ENCODE assay signal across 17 cellular contexts in the genomic region with DNA sequence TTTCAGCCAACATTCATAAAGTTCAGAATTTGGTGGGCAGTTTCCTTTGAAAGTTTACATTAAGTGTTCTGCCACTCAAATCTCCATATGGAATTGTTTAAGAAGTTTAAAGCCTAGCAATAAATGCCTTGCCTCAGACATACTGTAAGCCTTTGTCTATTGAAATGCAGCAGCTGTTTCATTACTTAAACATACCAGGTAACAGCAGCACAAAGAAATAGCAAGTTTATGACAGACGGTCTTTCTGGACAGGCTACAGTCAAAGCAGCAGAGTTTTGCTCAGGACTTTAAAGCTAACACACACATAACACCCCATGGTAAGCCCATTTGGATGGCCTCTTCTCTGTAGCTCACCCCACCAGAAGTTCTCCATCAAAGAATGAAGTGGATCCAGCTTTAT. TPM values are rescaled to one million over a fixed set of nuclear protein-coding genes. Genes with fewer than 3 reads are reported as not detected.
A peak's percentile ranks its signal among the peaks of the same experiment; 100 is the strongest.
DNase-seq lines count a peak whose midpoint lies in the region; ATAC-seq and TF ChIP-seq lines count a peak whose summit lies in the region.
"Had no signal": no experiment of that assay in that cellular context is flagged by ENCODE, and none has a peak within 500 bp of the region (broad histone marks: within the 10 kb centered on the region; RNA-seq: fewer than 3 reads in every experiment).

No MANE protein-coding gene starts in this region.

- POLR2A ChIA-PET in activated CD4-positive, alpha-beta memory T cell treated with anti-CD3 and anti-CD28 coated beads for 36 hours (lab: Charles Lee) = no interaction called here

- H3K27me3 Mint-ChIP-seq in activated T-cell treated with anti-CD3 and anti-CD28 coated beads, Interleukin-2, amount 50 U/mL, for 72 hours (ENCODE audit: low read depth) = no peaks in the 10 kb centered on the region
- H3K27me3 Mint-ChIP-seq in activated T-cell treated with anti-CD3 and anti-CD28 coated beads, Interleukin-2, amount 50 U/mL, for 24 hours = no peaks in the 10 kb centered on the region
- H3K27me3 Mint-ChIP-seq in activated CD4-positive, alpha-beta memory T cell treated with anti-CD3 and anti-CD28 coated beads for 36 hours = no peaks in the 10 kb centered on the region
- no peaks in the 10 kb centered on the region for H3K27me3 Mint-ChIP-seq in H9 (ENCODE audit: low read depth)

- H4K20me1 ChIP-seq in H9 (ENCODE audit: control insufficient read depth, insufficient read depth, insufficient read length) = no peaks in the 10 kb centered on the region

- H3K79me1 ChIP-seq in mesenchymal stem cell (replicated peaks; ENCODE audit: low read length, poor library complexity, severe bottlenecking) (peaks cover 2% of the 10 kb centered on the region), H9 (ENCODE audit: insufficient read depth, low read depth, low read length, poor library complexity, severe bottlenecking) (no peaks in the 10 kb centered on the region)

- H3K56ac ChIP-seq in H9 (ENCODE audit: insufficient read length, low read depth, low read length) = no peak overlapping the region

- H3K4me2 ChIP-seq in mesenchymal stem cell (ENCODE audit: low read length, poor library complexity, severe bottlenecking) (no peak overlapping the region), H9 (ENCODE audit: insufficient read depth, insufficient read length, low read length) (no peak overlapping the region)

- H3K4me3 Mint-ChIP-seq in activated T-cell treated with anti-CD3 and anti-CD28 coated beads, Interleukin-2, amount 50 U/mL, for 72 hours = peak overlapping the region in 1 of 2 donors; percentile 29
- H3K4me3 Mint-ChIP-seq in activated T-cell treated with anti-CD3 and anti-CD28 coated beads, Interleukin-2, amount 50 U/mL, for 24 hours = no peak overlapping the region
- H3K4me3 Mint-ChIP-seq in activated CD4-positive, alpha-beta memory T cell treated with anti-CD3 and anti-CD28 coated beads for 36 hours = no peak overlapping the region
- H3K4me3 Mint-ChIP-seq in H9 = no peak overlapping the region

- no peak for TF ChIP-seq POLR2A in transverse colon (IDR thresholded peaks at IDR 0.05)

- no peak overlapping the region for H2AFZ ChIP-seq in mesenchymal stem cell (ENCODE audit: low read depth, low read length)
- no peak overlapping the region for H2AFZ ChIP-seq in H9 (ENCODE audit: low read length)

- H3K9ac ChIP-seq in mesenchymal stem cell (ENCODE audit: low read length) = no peak overlapping the region
- H3K9ac ChIP-seq in H9 (ENCODE audit: extremely low read depth, insufficient read length, low read length) = no peak overlapping the region

- H4K8ac ChIP-seq in mesenchymal stem cell (ENCODE audit: low read length) = peak overlapping the region; percentile 24
- H4K8ac ChIP-seq in H9 (replicated peaks; ENCODE audit: insufficient read length, low read depth, low read length) = no peak overlapping the region

- H3T11ph ChIP-seq in H9 (ENCODE audit: low read length) = no peak overlapping the region

- CTCF ChIA-PET in activated CD4-positive, alpha-beta memory T cell treated with anti-CD3 and anti-CD28 coated beads for 36 hours (lab: Charles Lee) = no interaction called here

- peak overlapping the region; percentile 54 to 92 for H2BK12ac ChIP-seq in mesenchymal stem cell (ENCODE audit: low read length in 2 of 2)
- H2BK12ac ChIP-seq in H9 (ENCODE audit: insufficient read length, low read depth, low read length) = no peak overlapping the region

- no peak overlapping the region for H2BK120ac ChIP-seq in mesenchymal stem cell (ENCODE audit: low read depth, low read length)
- H2BK120ac ChIP-seq in H9 (ENCODE audit: low read depth, low read length, poor library complexity, severe bottlenecking) = no peak overlapping the region

- H2AK5ac ChIP-seq in mesenchymal stem cell (ENCODE audit: low read length, severe bottlenecking) (peak overlapping the region; percentile 83), H9 (ENCODE audit: insufficient read length, low read length) (no peak overlapping the region)

- no peak overlapping the region for H4K5ac ChIP-seq in H9 (ENCODE audit: insufficient read length, low read depth, low read length)

- H3K9me3 Mint-ChIP-seq in activated T-cell treated with anti-CD3 and anti-CD28 coated beads, Interleukin-2, amount 50 U/mL, for 72 hours = no peaks in the 10 kb centered on the region
- no peaks in the 10 kb centered on the region for H3K9me3 Mint-ChIP-seq in activated T-cell treated with anti-CD3 and anti-CD28 coated beads, Interleukin-2, amount 50 U/mL, for 24 hours
- H3K9me3 Mint-ChIP-seq in activated CD4-positive, alpha-beta memory T cell treated with anti-CD3 and anti-CD28 coated beads for 36 hours = no peaks in the 10 kb centered on the region
- H3K9me3 Mint-ChIP-seq in H9 = no peaks in the 10 kb centered on the region

- ATAC-seq in activated T-cell treated with anti-CD3 and anti-CD28 coated beads, Interleukin-2, amount 50 U/mL, for 72 hours (replicated peaks in 1 of 2) = no peak

- no peak overlapping the region for H3K23ac ChIP-seq in mesenchymal stem cell (ENCODE audit: low read length in 2 of 2)
- H3K23ac ChIP-seq in H9 (ENCODE audit: insufficient read length, low read depth, low read length) = no peak overlapping the region

- H2BK15ac ChIP-seq in mesenchymal stem cell (ENCODE audit: low read depth, poor library complexity, severe bottlenecking) (no peak overlapping the region), H9 (ENCODE audit: low read depth, low read length) (no peak overlapping the region)

- H3K4me1 Mint-ChIP-seq in activated T-cell treated with anti-CD3 and anti-CD28 coated beads, Interleukin-2, amount 50 U/mL, for 72 hours (ENCODE audit: low read depth) = peaks cover 16% of the 10 kb centered on the region
- peaks cover 36% of the 10 kb centered on the region for H3K4me1 Mint-ChIP-seq in activated T-cell treated with anti-CD3 and anti-CD28 coated beads, Interleukin-2, amount 50 U/mL, for 24 hours (ENCODE audit: low read depth)
- H3K4me1 Mint-ChIP-seq in activated CD4-positive, alpha-beta memory T cell treated with anti-CD3 and anti-CD28 coated beads for 36 hours (ENCODE audit: low read depth) = peaks cover 27% of the 10 kb centered on the region
- H3K4me1 Mint-ChIP-seq in H9 = peaks cover 34 to 41% of the 10 kb centered on the region in 2 experiments

- TF ChIP-seq CTCF in transverse colon (IDR thresholded peaks at IDR 0.05) (no peak), H9 (conservative IDR thresholded peaks at IDR 0.05) (no peak)

- no peak for TF ChIP-seq EP300 in transverse colon (IDR thresholded peaks at IDR 0.05; ENCODE audit: low read depth)

- H3K4me3 ChIP-seq in mesenchymal stem cell (ENCODE audit: insufficient read depth in 1 of 2, low read depth in 1 of 2, low read length in 2 of 2) = no peak overlapping the region
- H3K4me3 ChIP-seq in transverse colon = no peak overlapping the region
- H3K4me3 ChIP-seq: colonic mucosa, suprapubic skin had no signal

- peak overlapping the region; percentile 53 for H3K27ac ChIP-seq in mesenchymal stem cell (ENCODE audit: low read length, poor library complexity, severe bottlenecking)
- H3K27ac ChIP-seq in transverse colon = peak overlapping the region; percentile 4 to 55 (median 28)
- no peak overlapping the region for H3K27ac ChIP-seq in H9 (ENCODE audit: insufficient read length, low read depth, low read length)
- H3K27ac ChIP-seq: colonic mucosa, suprapubic skin had no signal

- in situ Hi-C loops in transverse colon (cut with MboI; ENCODE audit: low pct_ligation_motif_present in 1 of 4, low pct_unique_long_range_greater_than_20kb in 1 of 4, low sequenced_read_pairs in 3 of 4) = loop anchor here in 1 of 4 donors (25.0 kb wide), 1 partner anchor 195 kb away; no protein-coding TSS in a partner anchor

- intact Hi-C loops in activated CD4-positive, alpha-beta memory T cell treated with anti-CD3 and anti-CD28 coated beads for 36 hours (cut with micrococcal nuclease) = loop anchor here (1.0 kb wide), 2 partner anchors 12 to 24 kb away; no protein-coding TSS in a partner anchor
- intact Hi-C loops in transverse colon (cut with DNase I; ENCODE audit: low total_unique reads) = no loop called here

- H3K36me3 ChIP-seq in mesenchymal stem cell (ENCODE audit: control insufficient read depth in 1 of 2, insufficient read depth in 2 of 2, low read depth in 1 of 2, low read length in 2 of 2) (no peaks in the 10 kb centered on the region), transverse colon (no peaks in the 10 kb centered on the region)
- H3K36me3 ChIP-seq: colonic mucosa, suprapubic skin had no signal

- H3K14ac ChIP-seq in mesenchymal stem cell (ENCODE audit: low read length in 2 of 2) = no peak overlapping the region
- no peak overlapping the region for H3K14ac ChIP-seq in H9 (ENCODE audit: insufficient read depth, low read length)

- H4K91ac ChIP-seq in mesenchymal stem cell (ENCODE audit: low read length) (no peak overlapping the region), H9 (ENCODE audit: insufficient read length, low read depth, low read length) (no peak overlapping the region)

- peak overlapping the region in 1 of 2 experiments; percentile 82 for H3K4ac ChIP-seq in mesenchymal stem cell (ENCODE audit: low read depth in 1 of 2, low read length in 2 of 2)
- no peak overlapping the region for H3K4ac ChIP-seq in H9 (ENCODE audit: low read depth, low read length)

- no peaks in the 10 kb centered on the region for H3K27me3 ChIP-seq in mesenchymal stem cell (ENCODE audit: control insufficient read depth in 1 of 2, insufficient read depth in 1 of 2, low read length in 2 of 2)
- H3K27me3 ChIP-seq in transverse colon = no peaks in the 10 kb centered on the region
- no peaks in the 10 kb centered on the region for H3K27me3 ChIP-seq in H9 (ENCODE audit: insufficient read depth, low read length)
- H3K27me3 ChIP-seq: colonic mucosa, suprapubic skin had no signal

- H3K23me2 ChIP-seq in H9 (ENCODE audit: insufficient read length, low read depth, low read length, poor library complexity, severe bottlenecking) = no peaks in the 10 kb centered on the region

- H3K36me3 Mint-ChIP-seq in activated T-cell treated with anti-CD3 and anti-CD28 coated beads, Interleukin-2, amount 50 U/mL, for 72 hours (ENCODE audit: insufficient read depth in 2 of 2) = no peaks in the 10 kb centered on the region
- H3K36me3 Mint-ChIP-seq in activated T-cell treated with anti-CD3 and anti-CD28 coated beads, Interleukin-2, amount 50 U/mL, for 24 hours (ENCODE audit: low read depth) = no peaks in the 10 kb centered on the region
- no peaks in the 10 kb centered on the region for H3K36me3 Mint-ChIP-seq in activated CD4-positive, alpha-beta memory T cell treated with anti-CD3 and anti-CD28 coated beads for 36 hours
- H3K36me3 Mint-ChIP-seq in H9 (ENCODE audit: insufficient read depth in 1 of 3, low read depth in 3 of 3) = no peaks in the 10 kb centered on the region; a peak in 1 of 7 replicates

- WGBS in mesenchymal stem cell = 37% methylated on average over 1 of the region's 1 CpG
- WGBS in transverse colon (ENCODE audit: low coverage in 1 of 2), 2 donors = 31 to 40% methylated on average over 1 of the region's 1 CpG
- WGBS in H9 (ENCODE audit: extremely low coverage, insufficient read length, low lambda C conversion rate) = no CpG with 5 or more reads among the region's 1 CpG

- no peaks in the 10 kb centered on the region for H3K79me2 ChIP-seq in H9 (ENCODE audit: insufficient read depth, low read length)

- H2BK5ac ChIP-seq in mesenchymal stem cell (ENCODE audit: low read depth, low read length, poor library complexity, severe bottlenecking) (peak overlapping the region; percentile 15), H9 (ENCODE audit: insufficient read length, low read length) (no peak overlapping the region)

- no peak overlapping the region for H2BK20ac ChIP-seq in H9 (ENCODE audit: low read depth, low read length, poor library complexity, severe bottlenecking)

- H3K9me3 ChIP-seq in mesenchymal stem cell (ENCODE audit: control insufficient read depth, low read length) (no peaks in the 10 kb centered on the region), transverse colon (no peaks in the 10 kb centered on the region), H9 (ENCODE audit: control insufficient read depth, low read depth, low read length) (no peaks in the 10 kb centered on the region)
- H3K9me3 ChIP-seq: colonic mucosa, suprapubic skin had no signal

- DNase-seq in activated T-cell treated with anti-CD3 and anti-CD28 coated beads, Interleukin-2, amount 50 U/mL, for 72 hours = no peak
- no peak for DNase-seq in activated T-cell treated with anti-CD3 and anti-CD28 coated beads, Interleukin-2, amount 50 U/mL, for 24 hours
- DNase-seq in activated CD4-positive, alpha-beta memory T cell treated with anti-CD3 and anti-CD28 coated beads for 36 hours = no peak
- DNase-seq in mesenchymal stem cell (no peak), transverse colon (no peak), H9 (no peak), mesenteric fat pad (ENCODE audit: low spot score) (no peak), DMS114 treated with DMSO at 0.1 percent for 48 hours (lab: John Stamatoyannopoulos, UW; ENCODE audit: unreplicated experiment) (no peak)
- DNase-seq: activated T-cell treated with anti-CD3 and anti-CD28 coated beads, Interleukin-2, amount 50 U/mL, for 1 hour; amygdala; colonic mucosa; erythroblast; glutamatergic neuron; NCI-H1694 treated with DMSO at 0.1 percent for 48 hours; retina had no signal

- H3K4me1 ChIP-seq in mesenchymal stem cell (ENCODE audit: control insufficient read depth, insufficient read depth, low read depth, low read length) (peaks cover 2% of the 10 kb centered on the region), transverse colon (peaks cover 5 to 42% (median 11%) of the 10 kb centered on the region in 4 donors), H9 (ENCODE audit: insufficient read depth, low read length) (peaks cover 5% of the 10 kb centered on the region; the same call in 1 of the 2 replicates)
- H3K4me1 ChIP-seq: colonic mucosa, suprapubic skin had no signal

- peak overlapping the region; percentile 33 for H3K27ac Mint-ChIP-seq in activated T-cell treated with anti-CD3 and anti-CD28 coated beads, Interleukin-2, amount 50 U/mL, for 72 hours
- no peak overlapping the region for H3K27ac Mint-ChIP-seq in activated T-cell treated with anti-CD3 and anti-CD28 coated beads, Interleukin-2, amount 50 U/mL, for 24 hours
- H3K27ac Mint-ChIP-seq in activated CD4-positive, alpha-beta memory T cell treated with anti-CD3 and anti-CD28 coated beads for 36 hours = peak overlapping the region; percentile 58
- H3K27ac Mint-ChIP-seq in H9 = no peak overlapping the region; a peak in 1 of 7 replicates

- peak overlapping the region; percentile 50 to 66 for H3K18ac ChIP-seq in mesenchymal stem cell (ENCODE audit: low read depth in 1 of 2, low read length in 2 of 2)
- no peak overlapping the region for H3K18ac ChIP-seq in H9 (ENCODE audit: insufficient read length, low read depth, low read length)

RNA-seq across cellular contexts. Expression of gene C1orf105, which starts 38.5 kb away (rescaled TPM):
- total RNA-seq in activated T-cell treated with anti-CD3 and anti-CD28 coated beads, Interleukin-2, amount 50 U/mL, for 72 hours = not detected
- total RNA-seq in activated CD4-positive, alpha-beta memory T cell treated with anti-CD3 and anti-CD28 coated beads for 36 hours = not detected
- polyA plus RNA-seq in mesenchymal stem cell (2013, experiment 1 of 2) = not detected
- polyA plus RNA-seq in mesenchymal stem cell (2013, experiment 2 of 2) = not detected
- not detected for total RNA-seq in transverse colon
- not detected in 2 replicates for total RNA-seq in H9 (2021)
- total RNA-seq in mesenteric fat pad = not detected
- total RNA-seq: colonic mucosa, NCI-H460 had no signal

Comparison
In these comparisons a context has a peak if more than half of its experiments do, and no peak if none do; other contexts are left out.
1. H3K27ac Mint-ChIP-seq: peak in activated T-cell treated with anti-CD3 and anti-CD28 coated beads, Interleukin-2, amount 50 U/mL, for 72 hours (single experiment) and activated CD4-positive, alpha-beta memory T cell treated with anti-CD3 and anti-CD28 coated beads for 36 hours (single experiment); none in activated T-cell treated with anti-CD3 and anti-CD28 coated beads, Interleukin-2, amount 50 U/mL, for 24 hours (single experiment) and H9 (0 of 3).